Comparison of ENCODE assay signal across 11 cellular contexts in the genomic region with DNA sequence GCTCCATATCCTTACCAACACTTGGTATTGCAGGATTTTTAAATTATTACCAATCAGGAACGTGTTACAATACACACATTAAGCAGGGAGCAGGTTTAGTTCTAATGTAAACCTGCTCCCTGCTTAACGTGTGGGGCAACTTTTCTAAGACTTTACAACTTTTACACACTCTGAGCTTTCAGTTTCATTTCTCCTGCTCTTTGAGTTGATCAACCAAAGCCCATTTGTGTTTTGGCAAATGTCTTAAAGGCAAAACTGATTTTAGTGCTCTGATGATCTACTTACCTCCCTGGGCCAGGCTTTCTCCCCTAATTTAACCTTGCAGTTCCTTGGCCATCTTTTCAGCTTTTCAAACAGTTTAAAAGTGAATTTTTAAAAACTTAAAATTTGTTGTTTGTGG.
DNase-seq lines count a peak whose midpoint lies in the region; ATAC-seq, FAIRE-seq and TF ChIP-seq lines count a peak whose summit lies in the region.
"Had no signal": no experiment of that assay in that cellular context is flagged by ENCODE, and none has a peak within 500 bp of the region (broad histone marks: within the 10 kb centered on the region; RNA-seq: fewer than 3 reads in every experiment).

No MANE protein-coding gene starts in this region.

- ATAC-seq in CD4-positive, alpha-beta T cell (ENCODE audit: poor library complexity), result no peak
- peak; percentile 60 for ATAC-seq in HG02870 (IDR thresholded peaks at IDR 0.05; ENCODE audit: unreplicated experiment)
- ATAC-seq: PC-3 had no signal

- no peaks in the 10 kb centered on the region for H3K27me3 Mint-ChIP-seq in CD4-positive, alpha-beta T cell
- no peaks in the 10 kb centered on the region for H3K27me3 Mint-ChIP-seq in type B pancreatic cell

- no peaks in the 10 kb centered on the region for H3K27me3 ChIP-seq in CD4-positive, alpha-beta T cell (ENCODE audit: control insufficient read depth, insufficient read depth, low read length)

- no peak overlapping the region for H3K27ac ChIP-seq in CD4-positive, alpha-beta T cell (ENCODE audit: low read depth, low read length)
- H3K27ac ChIP-seq: thoracic aorta had no signal

- POLR2A ChIA-PET in CD4-positive, alpha-beta T cell (lab: Charles Lee), result interaction anchor here (0.6 kb wide), 1 partner anchor 69 kb away, joined by 3 read pairs; no protein-coding TSS in a partner anchor

- H3K4me3 Mint-ChIP-seq in CD4-positive, alpha-beta T cell, result no peak overlapping the region
- H3K4me3 Mint-ChIP-seq in type B pancreatic cell, result no peak overlapping the region

- no peak for DNase-seq in CD4-positive, alpha-beta T cell
- DNase-seq in GM19239 (ENCODE audit: insufficient read length, low spot score) (peak; percentile 25), RPMI7951 (ENCODE audit: low read depth) (peak; percentile 8), SW480 (ENCODE audit: low spot score) (no peak), D721Med (ENCODE audit: insufficient read length, low spot score) (no peak), type B pancreatic cell (ENCODE audit: extremely low spot score, unreplicated experiment) (no peak), activated gamma-delta T cell (lab: John Stamatoyannopoulos, UW) (no peak)
- DNase-seq: mammary epithelial cell, PC-3 had no signal

- intact Hi-C loops in CD4-positive, alpha-beta T cell (cut with DNase I, micrococcal nuclease), result no loop called here

- H3K27ac Mint-ChIP-seq in CD4-positive, alpha-beta T cell, result peak overlapping the region; percentile 25
- no peak overlapping the region for H3K27ac Mint-ChIP-seq in type B pancreatic cell

- H3K4me1 Mint-ChIP-seq in CD4-positive, alpha-beta T cell (ENCODE audit: low read depth), result peaks cover 33% of the 10 kb centered on the region
- H3K4me1 Mint-ChIP-seq in type B pancreatic cell (ENCODE audit: unreplicated experiment), result no peaks in the 10 kb centered on the region

- no peaks in the 10 kb centered on the region for H3K9me3 Mint-ChIP-seq in CD4-positive, alpha-beta T cell
- H3K9me3 Mint-ChIP-seq in type B pancreatic cell, result no peaks in the 10 kb centered on the region

- FAIRE-seq in GM19239 (lab: Jason Lieb, UNC) (peak; percentile 88), D721Med (lab: Jason Lieb, UNC) (no peak)

- H3K9me3 ChIP-seq in CD4-positive, alpha-beta T cell (ENCODE audit: control insufficient read depth, low read length), result no peaks in the 10 kb centered on the region
- H3K9me3 ChIP-seq: thoracic aorta had no signal

- TF ChIP-seq CTCF in CD4-positive, alpha-beta T cell (IDR thresholded peaks at IDR 0.05), result no peak
- TF ChIP-seq CTCF in D721Med (IDR thresholded peaks at IDR 0.05; ENCODE audit: insufficient read depth, missing control alignments) (no peak), type B pancreatic cell (conservative IDR thresholded peaks at IDR 0.05) (no peak)

- H3K36me3 Mint-ChIP-seq in CD4-positive, alpha-beta T cell (ENCODE audit: low read depth), result peaks cover 26% of the 10 kb centered on the region
- H3K36me3 Mint-ChIP-seq in type B pancreatic cell, result peaks cover 6% of the 10 kb centered on the region

- CTCF ChIA-PET in CD4-positive, alpha-beta T cell (lab: Charles Lee), result no interaction called here

Comparison
In these comparisons a context has a peak if more than half of its experiments do, and no peak if none do; other contexts are left out.
1. DNase-seq: peak in GM19239 (single experiment) and RPMI7951 (single experiment); none in CD4-positive, alpha-beta T cell (0 of 10), SW480 (single experiment), D721Med (single experiment), type B pancreatic cell (single experiment) and activated gamma-delta T cell (single experiment).